8 cellular contexts compared by ENCODE assay signal in genomic region chr19:49876422-49877019, GRCh38. TPM values are rescaled to one million over a fixed set of nuclear protein-coding genes. Genes with fewer than 3 reads are reported as not detected.
DNase-seq lines count a peak whose midpoint lies in the region; ATAC-seq, FAIRE-seq and TF ChIP-seq lines count a peak whose summit lies in the region.

No MANE protein-coding gene starts in this region.

- intact Hi-C loops in HepG2 (cut with micrococcal nuclease; ENCODE audit: unreplicated experiment) = no loop called here

- TF ChIP-seq POLR2A in HepG2 (IDR thresholded peaks at IDR 0.05; ENCODE audit: insufficient read depth in 1 of 2, low read depth in 2 of 2, low read length in 2 of 2) = peak in 1 of 2 experiments; percentile 44; a peak in 2 of 4 replicates

- ATAC-seq in HG03442 (IDR thresholded peaks at IDR 0.05; ENCODE audit: unreplicated experiment) = peak; percentile 35
- ATAC-seq in HepG2 = peak; percentile 62

- H3K27ac ChIP-seq in HepG2 (ENCODE audit: extremely low read length, insufficient read depth, low read length) = peak overlapping the region; percentile 99

- H3K4me2 ChIP-seq in HepG2 (ENCODE audit: low read depth, low read length) = peak overlapping the region; percentile 91

- H3K4me1 ChIP-seq in BE2C (no peaks in the 10 kb centered on the region), HepG2 (ENCODE audit: insufficient read depth, low read length) (peaks cover 31% of the 10 kb centered on the region)

- in situ Hi-C loops in HepG2 (cut with HindIII; ENCODE audit: extremely low pct_ligation_motif_present, low pct_unique_long_range_greater_than_20kb) = no loop called here

- H3K79me2 ChIP-seq in HepG2 (ENCODE audit: insufficient read depth, low read length) = peaks cover 38% of the 10 kb centered on the region

- POLR2A ChIA-PET in HepG2 (lab: Yijun Ruan, JAX) = interaction anchor here (0.6 to 3.3 kb wide), 15 partner anchors 7 to 397 kb away, joined by 3 to 21 read pairs (median 5); partner anchors contain the start of genes AP2A1, ATF5, NUP62 and PNKP

- H4K20me1 ChIP-seq in HepG2 (ENCODE audit: insufficient read depth, low read length) = peaks cover 5% of the 10 kb centered on the region; the same call in 1 of the 2 replicates

- WGBS in HepG2 (ENCODE audit: low lambda C conversion rate) = 0% methylated on average over 16 of the region's 46 CpGs

- TF ChIP-seq CTCF in BE2C (IDR thresholded peaks at IDR 0.05; ENCODE audit: low read depth, low read length) (no peak), HepG2 (CRISPR knock-in tag; IDR thresholded peaks at IDR 0.05) (no peak)

- no peaks in the 10 kb centered on the region for H3K9me3 ChIP-seq in BE2C
- H3K9me3 ChIP-seq in HepG2 (ENCODE audit: low read length) = no peaks in the 10 kb centered on the region

- TF ChIP-seq EP300 in HepG2 (IDR thresholded peaks at IDR 0.05; ENCODE audit: low read depth in 2 of 2, low read length in 2 of 2) = no peak
- no peak; the same call in 1 of the 2 replicates for TF ChIP-seq EP300 in HepG2 (CRISPR knock-in tag; IDR thresholded peaks at IDR 0.05; ENCODE audit: borderline replicate concordance)

- H3K4me3 ChIP-seq in BE2C (ENCODE audit: low read depth, low read length) (peak overlapping the region; percentile 94), HepG2 (replicated peaks in 1 of 3; ENCODE audit: insufficient read depth in 1 of 3, low read depth in 2 of 3, low read length in 3 of 3) (peak overlapping the region; percentile 77 to 99 (median 97))

- no peaks in the 10 kb centered on the region for H3K27me3 ChIP-seq in BE2C
- no peaks in the 10 kb centered on the region; a peak in 1 of 5 replicates for H3K27me3 ChIP-seq in HepG2 (ENCODE audit: control insufficient read depth in 1 of 2, insufficient read depth in 2 of 2, low read length in 2 of 2)

- peak overlapping the region; percentile 89 for H2AFZ ChIP-seq in HepG2 (ENCODE audit: low read length)

- no peak for TF ChIP-seq RAD21 in HepG2 (CRISPR knock-in tag; IDR thresholded peaks at IDR 0.05)

- CTCF ChIA-PET in HepG2 (lab: Yijun Ruan, JAX; ENCODE audit: low intra/inter-chr PET ratio, low total read pairs) = no interaction called here

- DNase-seq in BE2C = peak; percentile 98
- DNase-seq in GM19240 (ENCODE audit: insufficient read length, low spot score) = peak; percentile 61
- peak; percentile 92 for DNase-seq in NCI-H524 treated with DMSO at 0.1 percent for 48 hours (lab: John Stamatoyannopoulos, UW)
- DNase-seq in activated CD4-positive, alpha-beta T cell treated with anti-CD3 and anti-CD28 coated beads for 48 hours = peak; percentile 98
- DNase-seq in cortex of kidney (lab: John Stamatoyannopoulos, UW) = peak; percentile 47
- DNase-seq in HepG2 (ENCODE audit: low spot score) = peak; percentile 96
- DNase-seq in stimulated activated CD4-positive, alpha-beta T cell treated with anti-CD3 and anti-CD28 coated beads, Interleukin-4, amount 100 ng/mL, for 1 hour = peak; percentile 96

- H3K9ac ChIP-seq in HepG2 (ENCODE audit: insufficient read depth, low read depth, low read length) = peak overlapping the region; percentile 97

- TSS peak; percentile 72 for BruUV-seq in HepG2 (replicated peaks; lab: Mats Ljungman, UMichigan)

- H3K36me3 ChIP-seq in BE2C (peaks cover 6% of the 10 kb centered on the region; the same call in 1 of the 2 replicates), HepG2 (replicated peaks in 1 of 2; ENCODE audit: control insufficient read depth in 1 of 2, insufficient read depth in 2 of 2, low read length in 2 of 2) (peaks cover 10 to 32% of the 10 kb centered on the region in 2 experiments; a peak in 4 of 5 replicates)

- FAIRE-seq in HepG2 (lab: Jason Lieb, UNC) = peak; percentile 54

RNA-seq across cellular contexts. Expression of gene AKT1S1, which starts 0.6 kb away (rescaled TPM):
- polyA plus RNA-seq in BE2C (2012; ENCODE audit: insufficient read depth, insufficient read length, low read depth) = 52.2 TPM
- total RNA-seq in HepG2 (2016; rRNA removed; fragmentation: Illumina TruSeq; extraction: Trizol) = 10.9 and 13.5 TPM in 2 replicates
- 6.3 and 7.3 TPM in 2 replicates for total RNA-seq in HepG2 (2016; cell fraction: cytosol; rRNA removed; fragmentation: Illumina TruSeq; extraction: Trizol; ENCODE audit: low read depth)
- 10.3 and 14.9 TPM in 2 replicates for total RNA-seq in HepG2 (2016; cell fraction: insoluble cytoplasmic fraction; rRNA removed; fragmentation: Illumina TruSeq; extraction: Trizol)
- total RNA-seq in HepG2 (2016; cell fraction: membrane; rRNA removed; fragmentation: Illumina TruSeq; extraction: Trizol) = 14.8 and 16.5 TPM in 2 replicates
- total RNA-seq in HepG2 (2016; cell fraction: nucleus; rRNA removed; fragmentation: Illumina TruSeq; extraction: Trizol) = 12.4 and 13.6 TPM in 2 replicates
- polyA plus RNA-seq in HepG2 (2011; rRNA removed) = 27.8 and 30.0 TPM in 2 replicates
- polyA plus RNA-seq in HepG2 (2011; cell fraction: cytosol; rRNA removed) = 29.0 and 32.7 TPM in 2 replicates
- 56.2 and 76.4 TPM in 2 replicates for polyA plus RNA-seq in HepG2 (2011; cell fraction: nucleus; rRNA removed)
- 19.5 and 19.7 TPM in 2 replicates for polyA plus RNA-seq in HepG2 (2012)
- 22.7 and 24.3 TPM in 2 replicates for polyA plus RNA-seq in HepG2 (2016; cell fraction: cytosol; fragmentation: Illumina TruSeq; extraction: Trizol; ENCODE audit: low read depth)
- polyA plus RNA-seq in HepG2 (2016; cell fraction: insoluble cytoplasmic fraction; fragmentation: Illumina TruSeq; extraction: Trizol; ENCODE audit: low read depth) = 43.5 and 52.7 TPM in 2 replicates
- 46.7 and 51.1 TPM in 2 replicates for polyA plus RNA-seq in HepG2 (2016; cell fraction: membrane; fragmentation: Illumina TruSeq; extraction: Trizol; ENCODE audit: low read depth)
- 55.9 and 59.4 TPM in 2 replicates for polyA plus RNA-seq in HepG2 (2016; cell fraction: nucleus; fragmentation: Illumina TruSeq; extraction: Trizol; ENCODE audit: insufficient read depth, low read depth)
- polyA minus RNA-seq in HepG2 (2011; rRNA and poly(A)+ RNA removed; ENCODE audit: low replicate concordance) = 25.3 and 37.7 TPM in 2 replicates
- 13.0 and 14.0 TPM in 2 replicates for polyA minus RNA-seq in HepG2 (2011; cell fraction: cytosol; rRNA and poly(A)+ RNA removed)
- 21.9 and 22.5 TPM in 2 replicates for polyA minus RNA-seq in HepG2 (2011; cell fraction: nucleus; rRNA and poly(A)+ RNA removed)

RNA-seq across cellular contexts. Expression of gene TBC1D17, which starts 1.0 kb away (rescaled TPM):
- 39.4 TPM for polyA plus RNA-seq in BE2C (2012; ENCODE audit: insufficient read depth, insufficient read length, low read depth)
- total RNA-seq in HepG2 (2016; rRNA removed; fragmentation: Illumina TruSeq; extraction: Trizol) = 3.6 and 9.7 TPM in 2 replicates
- 3.6 and 4.6 TPM in 2 replicates for total RNA-seq in HepG2 (2016; cell fraction: cytosol; rRNA removed; fragmentation: Illumina TruSeq; extraction: Trizol; ENCODE audit: low read depth)
- 4.5 and 10.0 TPM in 2 replicates for total RNA-seq in HepG2 (2016; cell fraction: insoluble cytoplasmic fraction; rRNA removed; fragmentation: Illumina TruSeq; extraction: Trizol)
- 7.6 and 8.5 TPM in 2 replicates for total RNA-seq in HepG2 (2016; cell fraction: membrane; rRNA removed; fragmentation: Illumina TruSeq; extraction: Trizol)
- total RNA-seq in HepG2 (2016; cell fraction: nucleus; rRNA removed; fragmentation: Illumina TruSeq; extraction: Trizol) = 8.6 and 13.7 TPM in 2 replicates
- 16.9 and 21.6 TPM in 2 replicates for polyA plus RNA-seq in HepG2 (2011; rRNA removed)
- polyA plus RNA-seq in HepG2 (2011; cell fraction: cytosol; rRNA removed) = 7.9 and 12.0 TPM in 2 replicates
- polyA plus RNA-seq in HepG2 (2011; cell fraction: nucleus; rRNA removed) = 83.8 and 108 TPM in 2 replicates
- polyA plus RNA-seq in HepG2 (2012) = 19.0 and 23.3 TPM in 2 replicates
- polyA plus RNA-seq in HepG2 (2016; cell fraction: cytosol; fragmentation: Illumina TruSeq; extraction: Trizol; ENCODE audit: low read depth) = 4.7 and 5.1 TPM in 2 replicates
- polyA plus RNA-seq in HepG2 (2016; cell fraction: insoluble cytoplasmic fraction; fragmentation: Illumina TruSeq; extraction: Trizol; ENCODE audit: low read depth) = 10.7 and 15.1 TPM in 2 replicates
- 9.3 and 10.8 TPM in 2 replicates for polyA plus RNA-seq in HepG2 (2016; cell fraction: membrane; fragmentation: Illumina TruSeq; extraction: Trizol; ENCODE audit: low read depth)
- polyA plus RNA-seq in HepG2 (2016; cell fraction: nucleus; fragmentation: Illumina TruSeq; extraction: Trizol; ENCODE audit: insufficient read depth, low read depth) = 45.7 and 46.6 TPM in 2 replicates
- 14.8 and 17.4 TPM in 2 replicates for polyA minus RNA-seq in HepG2 (2011; rRNA and poly(A)+ RNA removed; ENCODE audit: low replicate concordance)
- polyA minus RNA-seq in HepG2 (2011; cell fraction: cytosol; rRNA and poly(A)+ RNA removed) = 9.8 and 11.2 TPM in 2 replicates
- polyA minus RNA-seq in HepG2 (2011; cell fraction: nucleus; rRNA and poly(A)+ RNA removed) = 16.0 and 24.2 TPM in 2 replicates

RNA-seq across cellular contexts. Expression of gene PNKP, which starts 9.1 kb away (rescaled TPM):
- polyA plus RNA-seq in BE2C (2012; ENCODE audit: insufficient read depth, insufficient read length, low read depth) = 137 TPM
- 12.5 and 27.1 TPM in 2 replicates for total RNA-seq in HepG2 (2016; rRNA removed; fragmentation: Illumina TruSeq; extraction: Trizol)
- 15.1 and 16.6 TPM in 2 replicates for total RNA-seq in HepG2 (2016; cell fraction: cytosol; rRNA removed; fragmentation: Illumina TruSeq; extraction: Trizol; ENCODE audit: low read depth)
- 14.0 and 23.3 TPM in 2 replicates for total RNA-seq in HepG2 (2016; cell fraction: insoluble cytoplasmic fraction; rRNA removed; fragmentation: Illumina TruSeq; extraction: Trizol)
- 10.4 and 12.6 TPM in 2 replicates for total RNA-seq in HepG2 (2016; cell fraction: membrane; rRNA removed; fragmentation: Illumina TruSeq; extraction: Trizol)
- total RNA-seq in HepG2 (2016; cell fraction: nucleus; rRNA removed; fragmentation: Illumina TruSeq; extraction: Trizol) = 22.5 and 24.4 TPM in 2 replicates
- polyA plus RNA-seq in HepG2 (2011; rRNA removed) = 12.7 and 17.0 TPM in 2 replicates
- polyA plus RNA-seq in HepG2 (2011; cell fraction: cytosol; rRNA removed) = 6.9 and 10.2 TPM in 2 replicates
- polyA plus RNA-seq in HepG2 (2011; cell fraction: nucleus; rRNA removed) = 96.1 and 104 TPM in 2 replicates
- 14.4 and 18.2 TPM in 2 replicates for polyA plus RNA-seq in HepG2 (2012)
- 6.4 and 8.2 TPM in 2 replicates for polyA plus RNA-seq in HepG2 (2016; cell fraction: cytosol; fragmentation: Illumina TruSeq; extraction: Trizol; ENCODE audit: low read depth)
- 11.5 and 13.4 TPM in 2 replicates for polyA plus RNA-seq in HepG2 (2016; cell fraction: insoluble cytoplasmic fraction; fragmentation: Illumina TruSeq; extraction: Trizol; ENCODE audit: low read depth)
- 11.3 and 40.2 TPM in 2 replicates for polyA plus RNA-seq in HepG2 (2016; cell fraction: membrane; fragmentation: Illumina TruSeq; extraction: Trizol; ENCODE audit: low read depth)
- 87.3 and 98.8 TPM in 2 replicates for polyA plus RNA-seq in HepG2 (2016; cell fraction: nucleus; fragmentation: Illumina TruSeq; extraction: Trizol; ENCODE audit: insufficient read depth, low read depth)
- 16.1 and 37.1 TPM in 2 replicates for polyA minus RNA-seq in HepG2 (2011; rRNA and poly(A)+ RNA removed; ENCODE audit: low replicate concordance)
- 9.8 and 10.1 TPM in 2 replicates for polyA minus RNA-seq in HepG2 (2011; cell fraction: cytosol; rRNA and poly(A)+ RNA removed)
- polyA minus RNA-seq in HepG2 (2011; cell fraction: nucleus; rRNA and poly(A)+ RNA removed) = 30.5 and 40.2 TPM in 2 replicates

RNA-seq across cellular contexts. Expression of gene IL4I1, which starts 20.2 kb away (rescaled TPM):
- polyA plus RNA-seq in BE2C (2012; ENCODE audit: insufficient read depth, insufficient read length, low read depth) = 0.76 TPM
- not detected in 2 replicates for total RNA-seq in HepG2 (2016; rRNA removed; fragmentation: Illumina TruSeq; extraction: Trizol)
- not detected in 2 replicates for total RNA-seq in HepG2 (2016; cell fraction: cytosol; rRNA removed; fragmentation: Illumina TruSeq; extraction: Trizol; ENCODE audit: low read depth)
- 0.18 and 0.30 TPM in 2 replicates for total RNA-seq in HepG2 (2016; cell fraction: insoluble cytoplasmic fraction; rRNA removed; fragmentation: Illumina TruSeq; extraction: Trizol)
- not detected in 2 replicates for total RNA-seq in HepG2 (2016; cell fraction: membrane; rRNA removed; fragmentation: Illumina TruSeq; extraction: Trizol)
- not detected in 2 replicates for total RNA-seq in HepG2 (2016; cell fraction: nucleus; rRNA removed; fragmentation: Illumina TruSeq; extraction: Trizol)
- not detected in 2 replicates for polyA plus RNA-seq in HepG2 (2011; rRNA removed)
- 0.08 TPM in 1 of 2 replicates, not detected in the other for polyA plus RNA-seq in HepG2 (2011; cell fraction: cytosol; rRNA removed)
- 0.16 and 0.28 TPM in 2 replicates for polyA plus RNA-seq in HepG2 (2011; cell fraction: nucleus; rRNA removed)
- 0.50 TPM in 1 of 2 replicates, not detected in the other for polyA plus RNA-seq in HepG2 (2012)
- polyA plus RNA-seq in HepG2 (2016; cell fraction: cytosol; fragmentation: Illumina TruSeq; extraction: Trizol; ENCODE audit: low read depth) = 0.29 TPM in 1 of 2 replicates, not detected in the other
- polyA plus RNA-seq in HepG2 (2016; cell fraction: insoluble cytoplasmic fraction; fragmentation: Illumina TruSeq; extraction: Trizol; ENCODE audit: low read depth) = not detected in 2 replicates
- polyA plus RNA-seq in HepG2 (2016; cell fraction: membrane; fragmentation: Illumina TruSeq; extraction: Trizol; ENCODE audit: low read depth) = not detected in 2 replicates
- not detected in 2 replicates for polyA plus RNA-seq in HepG2 (2016; cell fraction: nucleus; fragmentation: Illumina TruSeq; extraction: Trizol; ENCODE audit: insufficient read depth, low read depth)
- 0.09 TPM in 1 of 2 replicates, not detected in the other for polyA minus RNA-seq in HepG2 (2011; rRNA and poly(A)+ RNA removed; ENCODE audit: low replicate concordance)
- polyA minus RNA-seq in HepG2 (2011; cell fraction: cytosol; rRNA and poly(A)+ RNA removed) = not detected in 2 replicates
- polyA minus RNA-seq in HepG2 (2011; cell fraction: nucleus; rRNA and poly(A)+ RNA removed) = not detected in 2 replicates

RNA-seq across cellular contexts. Expression of gene PTOV1, which starts 25.6 kb away (rescaled TPM):
- polyA plus RNA-seq in BE2C (2012; ENCODE audit: insufficient read depth, insufficient read length, low read depth) = 252 TPM
- total RNA-seq in HepG2 (2016; rRNA removed; fragmentation: Illumina TruSeq; extraction: Trizol) = 59.4 and 68.5 TPM in 2 replicates
- total RNA-seq in HepG2 (2016; cell fraction: cytosol; rRNA removed; fragmentation: Illumina TruSeq; extraction: Trizol; ENCODE audit: low read depth) = 30.7 and 36.0 TPM in 2 replicates
- total RNA-seq in HepG2 (2016; cell fraction: insoluble cytoplasmic fraction; rRNA removed; fragmentation: Illumina TruSeq; extraction: Trizol) = 67.3 and 74.4 TPM in 2 replicates
- total RNA-seq in HepG2 (2016; cell fraction: membrane; rRNA removed; fragmentation: Illumina TruSeq; extraction: Trizol) = 45.7 and 54.4 TPM in 2 replicates
- total RNA-seq in HepG2 (2016; cell fraction: nucleus; rRNA removed; fragmentation: Illumina TruSeq; extraction: Trizol) = 68.2 and 84.3 TPM in 2 replicates
- 63.5 and 77.7 TPM in 2 replicates for polyA plus RNA-seq in HepG2 (2011; rRNA removed)
- polyA plus RNA-seq in HepG2 (2011; cell fraction: cytosol; rRNA removed) = 27.3 and 44.2 TPM in 2 replicates
- 387 and 441 TPM in 2 replicates for polyA plus RNA-seq in HepG2 (2011; cell fraction: nucleus; rRNA removed)
- 72.7 and 99.0 TPM in 2 replicates for polyA plus RNA-seq in HepG2 (2012)
- 24.0 and 27.8 TPM in 2 replicates for polyA plus RNA-seq in HepG2 (2016; cell fraction: cytosol; fragmentation: Illumina TruSeq; extraction: Trizol; ENCODE audit: low read depth)
- polyA plus RNA-seq in HepG2 (2016; cell fraction: insoluble cytoplasmic fraction; fragmentation: Illumina TruSeq; extraction: Trizol; ENCODE audit: low read depth) = 78.0 and 94.4 TPM in 2 replicates
- polyA plus RNA-seq in HepG2 (2016; cell fraction: membrane; fragmentation: Illumina TruSeq; extraction: Trizol; ENCODE audit: low read depth) = 34.7 and 37.3 TPM in 2 replicates
- 178 and 181 TPM in 2 replicates for polyA plus RNA-seq in HepG2 (2016; cell fraction: nucleus; fragmentation: Illumina TruSeq; extraction: Trizol; ENCODE audit: insufficient read depth, low read depth)
- 73.5 and 109 TPM in 2 replicates for polyA minus RNA-seq in HepG2 (2011; rRNA and poly(A)+ RNA removed; ENCODE audit: low replicate concordance)
- 42.8 and 45.1 TPM in 2 replicates for polyA minus RNA-seq in HepG2 (2011; cell fraction: cytosol; rRNA and poly(A)+ RNA removed)
- 69.0 and 75.8 TPM in 2 replicates for polyA minus RNA-seq in HepG2 (2011; cell fraction: nucleus; rRNA and poly(A)+ RNA removed)

Comparison
In these comparisons a context has a peak if more than half of its experiments do, and no peak if none do; other contexts are left out.
1. Peak in every context shown above with its lines: DNase-seq, ATAC-seq, H3K4me3 ChIP-seq and H3K27ac ChIP-seq.
2. DNase-seq: peak in every context shown above with its lines; median percentile 98 in BE2C; 98 in activated CD4-positive, alpha-beta T cell treated with anti-CD3 and anti-CD28 coated beads for 48 hours; 96 in HepG2; 96 in stimulated activated CD4-positive, alpha-beta T cell treated with anti-CD3 and anti-CD28 coated beads, Interleukin-4, amount 100 ng/mL, for 1 hour; 92 in NCI-H524 treated with DMSO at 0.1 percent for 48 hours; 61 in GM19240; 47 in cortex of kidney.